8 cellular contexts compared by ENCODE assay signal in the genomic region with DNA sequence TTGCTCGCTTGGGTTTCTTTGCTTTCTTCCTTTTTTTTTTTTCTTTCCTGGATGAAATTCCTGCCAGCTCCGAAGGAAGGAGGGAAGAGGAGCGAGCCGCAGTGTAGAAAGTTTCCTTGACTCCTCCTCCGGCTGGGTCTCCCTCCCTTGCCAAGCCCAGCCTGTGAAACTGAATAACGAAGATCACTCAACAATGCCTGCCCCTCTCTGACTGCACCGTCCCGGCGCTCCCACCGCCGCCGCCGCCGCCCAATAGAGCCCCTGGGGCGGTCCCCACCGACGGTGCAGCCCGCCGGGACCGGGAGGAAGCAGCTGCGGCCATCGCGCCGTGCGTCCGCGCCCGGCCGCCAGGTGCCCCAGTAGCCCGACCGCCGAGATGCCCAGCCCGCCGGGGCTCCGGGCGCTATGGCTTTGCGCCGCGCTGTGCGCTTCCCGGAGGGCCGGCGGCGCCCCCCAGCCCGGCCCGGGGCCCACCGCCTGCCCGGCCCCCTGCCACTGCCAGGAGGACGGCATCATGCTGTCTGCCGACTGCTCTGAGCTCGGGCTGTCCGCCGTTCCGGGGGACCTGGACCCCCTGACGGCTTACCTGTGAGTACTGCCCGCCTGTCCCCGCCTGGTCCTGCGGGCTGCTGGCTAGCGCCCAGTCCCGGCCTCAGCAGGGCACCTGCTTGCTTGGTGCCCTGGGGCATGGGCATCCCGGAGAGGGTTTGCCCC. TPM values are rescaled to one million over a fixed set of nuclear protein-coding genes. Genes with fewer than 3 reads are reported as not detected.
DNase-seq lines count a peak whose midpoint lies in the region; ATAC-seq and TF ChIP-seq lines count a peak whose summit lies in the region.

LGR6 (plus strand) TSS at position 186 of the 714 bp plus-strand sequence; CDS start at position 377, 191 bp downstream.

- H3K27me3 ChIP-seq in HUES6 (ENCODE audit: control insufficient read depth, insufficient read depth, low read length) (peaks cover 38% of the 10 kb centered on the region), ascending aorta (no peaks in the 10 kb centered on the region), iPS-18a (ENCODE audit: control insufficient read depth, insufficient read depth, low read length) (peaks cover 32% of the 10 kb centered on the region), sigmoid colon (peaks cover 12 to 27% (median 19%) of the 10 kb centered on the region in 3 donors)

- H3K4me1 ChIP-seq in HUES6 (ENCODE audit: control insufficient read depth, insufficient read depth, low read length) (peaks cover 16% of the 10 kb centered on the region; the same call in 1 of the 2 replicates), ascending aorta (peaks cover 3 to 18% of the 10 kb centered on the region in 2 donors), iPS-18a (ENCODE audit: control insufficient read depth, low read depth, low read length) (peaks cover 6% of the 10 kb centered on the region), sigmoid colon (peaks cover 0 to 16% (median 9%) of the 10 kb centered on the region in 4 donors)

- H3K27ac ChIP-seq in HUES6 (ENCODE audit: low read depth, low read length) (no peak within 1 kb of the TSS), ascending aorta (peak within 1 kb of the TSS; percentile 82 to 89), iPS-18a (ENCODE audit: low read length) (no peak within 1 kb of the TSS), sigmoid colon (no peak within 1 kb of the TSS)

- DNase-seq in ascending aorta (ENCODE audit: low spot score in 2 of 2) = no peak
- DNase-seq in sigmoid colon = no peak
- no peak for DNase-seq in CD14-positive monocyte (ENCODE audit: low spot score)
- no peak for DNase-seq in NCI-H524 (lab: John Stamatoyannopoulos, UW)
- no peak for DNase-seq in glomerular visceral epithelial cell (ENCODE audit: extremely low spot score)

- TF ChIP-seq CTCF in ascending aorta (IDR thresholded peaks at IDR 0.05) (peak in 1 of 3 experiments; percentile 60), sigmoid colon (IDR thresholded peaks at IDR 0.05) (no peak), CD14-positive monocyte (IDR thresholded peaks at IDR 0.05) (no peak)

- H3K9me3 Mint-ChIP-seq in CD14-positive monocyte = peaks cover 0 to 7% (median 0%) of the 10 kb centered on the region in 7 donors

- no peak within 1 kb of the TSS for H3K27ac Mint-ChIP-seq in CD14-positive monocyte

- no peaks in the 10 kb centered on the region for H3K9me3 ChIP-seq in HUES6 (ENCODE audit: control insufficient read depth, insufficient read depth, low read depth, low read length)
- no peaks in the 10 kb centered on the region for H3K9me3 ChIP-seq in ascending aorta
- no peaks in the 10 kb centered on the region for H3K9me3 ChIP-seq in iPS-18a (ENCODE audit: control insufficient read depth, low read depth, low read length)
- no peaks in the 10 kb centered on the region for H3K9me3 ChIP-seq in sigmoid colon

- intact Hi-C loops in ascending aorta (cut with DNase I) = loop anchor here (1.0 to 2.0 kb wide), 3 partner anchors 43 to 122 kb away; no protein-coding TSS in a partner anchor
- intact Hi-C loops in sigmoid colon (cut with DNase I) = loop anchor here (2.0 kb wide), 1 partner anchor 121 kb away; no protein-coding TSS in a partner anchor
- intact Hi-C loops in CD14-positive monocyte (cut with micrococcal nuclease) = loop anchor here in 1 of 2 donors (2.0 to 5.0 kb wide), 2 partner anchors 124 to 525 kb away; no protein-coding TSS in a partner anchor

- H3K36me3 ChIP-seq in HUES6 (ENCODE audit: control insufficient read depth, insufficient read depth, low read length) (no peaks in the 10 kb centered on the region), ascending aorta (no peaks in the 10 kb centered on the region), iPS-18a (ENCODE audit: control insufficient read depth, low read depth, low read length) (no peaks in the 10 kb centered on the region), sigmoid colon (no peaks in the 10 kb centered on the region)

- peak within 1 kb of the TSS in 1 of 2 donors; percentile 65 for H3K4me3 Mint-ChIP-seq in CD14-positive monocyte

- WGBS in sigmoid colon, 2 donors = 2 to 4% methylated on average over 61 of the region's 61 CpGs

- peaks cover 2% of the 10 kb centered on the region for H3K4me1 Mint-ChIP-seq in CD14-positive monocyte

- TF ChIP-seq EP300 in sigmoid colon (IDR thresholded peaks at IDR 0.05) = no peak

- peaks cover 0 to 1% of the 10 kb centered on the region in 2 donors for H3K36me3 Mint-ChIP-seq in CD14-positive monocyte

- no peak for TF ChIP-seq POLR2A in sigmoid colon (IDR thresholded peaks at IDR 0.05)

- H3K4me3 ChIP-seq in HUES6 (ENCODE audit: low read depth, low read length) (peak within 1 kb of the TSS; percentile 51), ascending aorta (peak within 1 kb of the TSS; percentile 37 to 73), iPS-18a (ENCODE audit: low read length) (peak within 1 kb of the TSS; percentile 35), sigmoid colon (peak within 1 kb of the TSS in 3 of 4 donors; percentile 4 to 27 (median 26))

- H3K9ac ChIP-seq in HUES6 (ENCODE audit: low read length) (no peak within 1 kb of the TSS), iPS-18a (ENCODE audit: low read length) (no peak within 1 kb of the TSS)

- no peak for ATAC-seq in GM18870 (IDR thresholded peaks at IDR 0.05; ENCODE audit: unreplicated experiment)

- peaks cover 45 to 58% (median 49%) of the 10 kb centered on the region in 3 donors for H3K27me3 Mint-ChIP-seq in CD14-positive monocyte (ENCODE audit: low read depth in 3 of 3)

RNA-seq across cellular contexts. Expression of gene LGR6, which starts in this region (rescaled TPM):
- total RNA-seq in ascending aorta = 26.0 TPM
- under 1 TPM in 2 of 4 donors, not detected in 2; 0.14 to 0.28 TPM for total RNA-seq in sigmoid colon
- 1 to 10 TPM in 1 of 3 donors, not detected in 2; 1.0 TPM for polyA plus RNA-seq in sigmoid colon
- polyA plus RNA-seq in CD14-positive monocyte = not detected

Comparison
In these comparisons a context has a peak if more than half of its experiments do, and no peak if none do; other contexts are left out.
1. RNA of gene LGR6 (total RNA-seq): 26.0 TPM in ascending aorta (single experiment); 0.14 to 0.28 TPM in sigmoid colon; every median in the first group is over 10 times any median in the second.
2. H3K27ac ChIP-seq: peak in ascending aorta (2 of 2); none in HUES6 (single experiment), iPS-18a (single experiment) and sigmoid colon (0 of 4).
3. Peak in every context shown above with its lines, with median percentiles within 50 percentile points of each other: H3K4me3 ChIP-seq.